In genomic region chr3:120088622-120089021, GRCh38 we compare ENCODE assay signal across 1 cellular context.
TF ChIP-seq lines count a peak whose summit lies in the region.

No MANE protein-coding gene starts in this region.

TF ChIP-seq in GM12878, 131 proteins besides CTCF, POLR2A, EP300 and RAD21:
- TF ChIP-seq CBX3 (IDR thresholded peaks at IDR 0.05; ENCODE audit: borderline replicate concordance, low read depth), result no peak
- no peak for TF ChIP-seq TCF7 (IDR thresholded peaks at IDR 0.05; ENCODE audit: borderline replicate concordance)
- TF ChIP-seq MXI1 (IDR thresholded peaks at IDR 0.05; ENCODE audit: low read depth, low read length), result no peak
- TF ChIP-seq FOXK2 (IDR thresholded peaks at IDR 0.05), result no peak
- TF ChIP-seq TCF12 (IDR thresholded peaks at IDR 0.05; ENCODE audit: low read depth, low read length), result no peak
- TF ChIP-seq KAT2A (conservative IDR thresholded peaks at IDR 0.05; ENCODE audit: control insufficient read depth, low read depth, low read length), result no peak
- no peak for TF ChIP-seq HDAC2 (IDR thresholded peaks at IDR 0.05)
- peak; percentile 49 for TF ChIP-seq PKNOX1 (IDR thresholded peaks at IDR 0.05)
